Comparison of ENCODE assay signal across 8 cellular contexts in genomic region chr19:36215276-36216171, GRCh38. TPM values are rescaled to one million over a fixed set of nuclear protein-coding genes. Genes with fewer than 3 reads are reported as not detected.
DNase-seq lines count a peak whose midpoint lies in the region; ATAC-seq and TF ChIP-seq lines count a peak whose summit lies in the region.

No MANE protein-coding gene starts in this region.

- H3K9me3 ChIP-seq in KOPT-K1 (ENCODE audit: insufficient read depth, low read length, poor library complexity, severe bottlenecking), result peaks cover 24% of the 10 kb centered on the region
- H3K9me3 ChIP-seq in hepatocyte (ENCODE audit: low read depth), result no peaks in the 10 kb centered on the region

- ATAC-seq in HG02623 (IDR thresholded peaks at IDR 0.05; ENCODE audit: unreplicated experiment), result no peak

- no peaks in the 10 kb centered on the region for H3K27me3 ChIP-seq in hepatocyte

- H3K4me2 ChIP-seq in hepatocyte, result peak overlapping the region; percentile 77

- WGBS in hepatocyte (ENCODE audit: low lambda C conversion rate, missing lambda C conversion rate), result under 1% methylated on average over 27 of the region's 27 CpGs

- H2AFZ ChIP-seq in hepatocyte, result peak overlapping the region; percentile 41

- no peaks in the 10 kb centered on the region for H3K9me2 ChIP-seq in hepatocyte (replicated peaks; ENCODE audit: insufficient read depth)

- peaks cover 60% of the 10 kb centered on the region for H3K79me2 ChIP-seq in hepatocyte

- peak overlapping the region; percentile 68 for H3K4me3 ChIP-seq in hepatocyte

- H3K4me1 ChIP-seq in hepatocyte (ENCODE audit: insufficient read depth), result peaks cover 8% of the 10 kb centered on the region

- DNase-seq in SIG-M5 treated with dmso at 0.1 percent for 504 hours (lab: John Stamatoyannopoulos, UW; ENCODE audit: unreplicated experiment) (peak; percentile 60), SIG-M5 (lab: John Stamatoyannopoulos, UW) (no peak), hepatocyte (ENCODE audit: low spot score) (peak; percentile 51), SW 1271 (lab: John Stamatoyannopoulos, UW) (no peak)
- DNase-seq in activated CD4-positive, alpha-beta T cell treated with anti-CD3 and anti-CD28 coated beads, Interleukin-2, amount 50 U/mL, for 48 hours, result peak; percentile 31 to 41
- peak; percentile 8 for DNase-seq in stimulated activated CD4-positive, alpha-beta T cell treated with anti-CD3 and anti-CD28 coated beads, Interleukin-1b, Interleukin-23, amount 100 ng/mL, for 48 hours

- no peak for TF ChIP-seq CTCF in hepatocyte (IDR thresholded peaks at IDR 0.05; ENCODE audit: poor library complexity)

- H3K27ac ChIP-seq in KOPT-K1 (ENCODE audit: low read depth, low read length, poor library complexity, severe bottlenecking) (peak overlapping the region; percentile 78), hepatocyte (peak overlapping the region; percentile 91)

- H4K20me1 ChIP-seq in hepatocyte (ENCODE audit: insufficient read depth, poor library complexity, severe bottlenecking), result peaks cover 15% of the 10 kb centered on the region

- H3K36me3 ChIP-seq in KOPT-K1 (ENCODE audit: insufficient read depth, low read length) (peaks cover 30% of the 10 kb centered on the region), hepatocyte (replicated peaks; ENCODE audit: insufficient read depth, low read depth) (no peaks in the 10 kb centered on the region)

RNA-seq across cellular contexts. Expression of gene ZNF146, which starts 0.6 kb away (rescaled TPM):
- 80.5 and 106 TPM in 2 replicates for total RNA-seq in hepatocyte
- 39.7 and 46.4 TPM in 2 replicates for polyA plus RNA-seq in hepatocyte

RNA-seq across cellular contexts. Expression of gene ZNF565, which starts 1.1 kb away (rescaled TPM):
- 3.5 and 8.1 TPM in 2 replicates for total RNA-seq in hepatocyte
- polyA plus RNA-seq in hepatocyte, result 3.0 and 7.9 TPM in 2 replicates

Comparison
In these comparisons a context has a peak if more than half of its experiments do, and no peak if none do; other contexts are left out.
1. DNase-seq: peak in SIG-M5 treated with dmso at 0.1 percent for 504 hours (single experiment), activated CD4-positive, alpha-beta T cell treated with anti-CD3 and anti-CD28 coated beads, Interleukin-2, amount 50 U/mL, for 48 hours (2 of 2), hepatocyte (single experiment) and stimulated activated CD4-positive, alpha-beta T cell treated with anti-CD3 and anti-CD28 coated beads, Interleukin-1b, Interleukin-23, amount 100 ng/mL, for 48 hours (single experiment); none in SIG-M5 (single experiment) and SW 1271 (0 of 2).